In the genomic region with DNA sequence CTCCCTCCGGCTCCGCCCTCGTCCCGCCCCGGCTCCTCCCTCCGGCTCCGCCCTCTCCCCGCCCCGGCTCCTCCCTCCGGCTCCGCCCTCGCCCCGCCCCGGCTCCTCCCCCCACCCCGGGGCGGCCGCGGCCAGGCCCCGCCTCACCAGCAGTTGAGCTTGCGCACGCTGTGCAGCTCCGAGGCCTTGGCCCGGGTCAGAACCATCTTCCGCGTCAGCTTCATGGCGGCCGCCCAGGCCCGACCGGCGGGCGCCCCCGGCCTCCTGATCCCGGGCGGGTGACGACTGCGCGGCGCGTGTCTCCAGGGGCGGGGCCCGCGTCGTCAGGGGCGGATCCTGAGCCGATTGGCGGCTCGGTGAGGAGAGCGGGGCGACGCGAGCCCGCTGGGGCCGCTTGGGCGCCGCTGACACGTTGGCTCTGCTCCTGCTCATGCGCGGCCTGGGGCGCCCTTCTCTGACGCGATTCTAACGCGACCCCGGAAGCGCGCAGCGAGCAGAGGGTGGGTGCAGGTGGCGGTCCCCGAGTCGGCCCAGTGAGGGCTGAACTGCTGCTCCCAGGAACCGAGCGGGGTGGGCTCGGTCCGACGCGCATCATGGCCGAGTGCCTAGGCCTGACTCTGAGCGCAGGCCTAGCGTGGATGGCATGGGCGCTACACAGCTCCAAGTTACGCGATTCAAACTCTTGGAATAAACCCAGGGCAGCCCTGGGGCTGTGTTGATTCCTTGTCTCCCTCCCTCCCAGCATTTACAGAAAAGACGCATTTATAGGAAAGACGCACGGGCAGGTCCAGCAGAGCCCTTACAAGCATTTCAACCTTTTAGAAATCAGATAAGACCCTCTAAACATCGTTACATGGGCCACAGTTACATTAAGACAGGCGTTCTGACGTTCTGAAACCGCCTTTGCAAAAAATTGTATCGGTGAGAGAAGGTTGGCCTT, we compare ENCODE assay signal across 8 cellular contexts. TPM values are rescaled to one million over a fixed set of nuclear protein-coding genes. Genes with fewer than 3 reads are reported as not detected.
A peak's percentile ranks its signal among the peaks of the same experiment; 100 is the strongest.
DNase-seq lines count a peak whose midpoint lies in the region; TF ChIP-seq lines count a peak whose summit lies in the region.

Gene CFAP410 (minus strand): TSS at position 420 of the 940 bp plus-strand sequence. CDS start 196 bp downstream, at position 224.

- no peaks in the 10 kb centered on the region for H3K36me3 Mint-ChIP-seq in nephron progenitor cell (ENCODE audit: low read depth)
- no peaks in the 10 kb centered on the region for H3K36me3 Mint-ChIP-seq in stimulated activated naive CD8-positive, alpha-beta T cell treated with anti-CD3 and anti-CD28 coated beads, Interleukin-15, Interleukin-2, amounts not matched to agents 100 ng/mL and 50 ng/mL, for 24 hours (ENCODE audit: low read depth)

- H4K20me1 ChIP-seq in MM.1S (ENCODE audit: insufficient read depth, low read length), result no peaks in the 10 kb centered on the region

- peak within 1 kb of the TSS; percentile 94 for H3K27ac ChIP-seq in MM.1S (ENCODE audit: low read length)

- peaks cover 33% of the 10 kb centered on the region for H3K27me3 ChIP-seq in MM.1S (replicated peaks; ENCODE audit: insufficient read depth, low read length)

- no peaks in the 10 kb centered on the region for H3K9me2 ChIP-seq in MM.1S (replicated peaks; ENCODE audit: insufficient read depth, low read length)

- peak; percentile 94 for DNase-seq in G401 (ENCODE audit: low spot score)
- peak; percentile 92 for DNase-seq in HCEC 1CT
- DNase-seq in MM.1S, result peak; percentile 99
- DNase-seq in SHP77 treated with DMSO at 0.1 percent for 48 hours (lab: John Stamatoyannopoulos, UW), result peak; percentile 69
- DNase-seq in activated effector memory CD4-positive, alpha-beta T cell treated with anti-CD3 and anti-CD28 coated beads, Interleukin-2, amount 50 U/mL, for 16 hours, result peak; percentile 98
- DNase-seq in fibroblast of the conjunctiva (ENCODE audit: low read depth), result peak; percentile 90
- DNase-seq in nephron progenitor cell, result peak; percentile 96

- H3K4me2 ChIP-seq in MM.1S (ENCODE audit: low read depth, low read length), result peak within 1 kb of the TSS; percentile 83

- H3K4me3 Mint-ChIP-seq in nephron progenitor cell, result peak within 1 kb of the TSS; percentile 94
- peak within 1 kb of the TSS; percentile 97 for H3K4me3 Mint-ChIP-seq in stimulated activated naive CD8-positive, alpha-beta T cell treated with anti-CD3 and anti-CD28 coated beads, Interleukin-15, Interleukin-2, amounts not matched to agents 100 ng/mL and 50 ng/mL, for 24 hours

- peak within 1 kb of the TSS; percentile 67 for H2AFZ ChIP-seq in MM.1S (ENCODE audit: low read length)

- in situ Hi-C loops in G401 (cut with HindIII; ENCODE audit: low sequenced_read_pairs), result no loop called here

- H3K4me3 ChIP-seq in MM.1S (ENCODE audit: low read length), result peak within 1 kb of the TSS; percentile 92

- no peaks in the 10 kb centered on the region for H3K36me3 ChIP-seq in MM.1S (replicated peaks; ENCODE audit: insufficient read depth, low read length)

- peak within 1 kb of the TSS; percentile 83 for H3K27ac Mint-ChIP-seq in nephron progenitor cell
- peak within 1 kb of the TSS; percentile 97 for H3K27ac Mint-ChIP-seq in stimulated activated naive CD8-positive, alpha-beta T cell treated with anti-CD3 and anti-CD28 coated beads, Interleukin-15, Interleukin-2, amounts not matched to agents 100 ng/mL and 50 ng/mL, for 24 hours

- H3K4me1 Mint-ChIP-seq in nephron progenitor cell, result peaks cover 49% of the 10 kb centered on the region
- H3K4me1 Mint-ChIP-seq in stimulated activated naive CD8-positive, alpha-beta T cell treated with anti-CD3 and anti-CD28 coated beads, Interleukin-15, Interleukin-2, amounts not matched to agents 100 ng/mL and 50 ng/mL, for 24 hours (ENCODE audit: low read depth), result peaks cover 20% of the 10 kb centered on the region

- peaks cover 9% of the 10 kb centered on the region for H3K4me1 ChIP-seq in MM.1S (ENCODE audit: low read length)

- H3K27me3 Mint-ChIP-seq in nephron progenitor cell (ENCODE audit: low read depth, poor library complexity), result peaks cover 2% of the 10 kb centered on the region
- no peaks in the 10 kb centered on the region for H3K27me3 Mint-ChIP-seq in stimulated activated naive CD8-positive, alpha-beta T cell treated with anti-CD3 and anti-CD28 coated beads, Interleukin-15, Interleukin-2, amounts not matched to agents 100 ng/mL and 50 ng/mL, for 24 hours

- TF ChIP-seq CTCF in MM.1S (IDR thresholded peaks at IDR 0.05; ENCODE audit: low read length), result no peak
- no peak for TF ChIP-seq CTCF in nephron progenitor cell (IDR thresholded peaks at IDR 0.05)

- H3F3A ChIP-seq in MM.1S (ENCODE audit: insufficient read depth, low read length), result peaks cover 21% of the 10 kb centered on the region

- H3K79me2 ChIP-seq in MM.1S (ENCODE audit: low read length), result no peaks in the 10 kb centered on the region

- H3K9me3 ChIP-seq in MM.1S (replicated peaks; ENCODE audit: insufficient read depth, low read length), result no peaks in the 10 kb centered on the region

- H3K9ac ChIP-seq in MM.1S (ENCODE audit: low read length), result peak within 1 kb of the TSS; percentile 89

- peaks cover 2% of the 10 kb centered on the region for H3K9me3 Mint-ChIP-seq in nephron progenitor cell
- no peaks in the 10 kb centered on the region for H3K9me3 Mint-ChIP-seq in stimulated activated naive CD8-positive, alpha-beta T cell treated with anti-CD3 and anti-CD28 coated beads, Interleukin-15, Interleukin-2, amounts not matched to agents 100 ng/mL and 50 ng/mL, for 24 hours

RNA-seq across cellular contexts. Expression of gene CFAP410, which starts in this region (rescaled TPM):
- 19.2 and 31.9 TPM in 2 replicates for total RNA-seq in G401 (2014; rRNA removed; shearing (Covaris generic))

Comparison
In these comparisons a context has a peak if more than half of its experiments do, and no peak if none do; other contexts are left out.
1. Peak in every context shown above with its lines: DNase-seq, H3K4me3 ChIP-seq and H3K27ac ChIP-seq.